Comparison of ENCODE assay signal across 13 cellular contexts in the genomic region with DNA sequence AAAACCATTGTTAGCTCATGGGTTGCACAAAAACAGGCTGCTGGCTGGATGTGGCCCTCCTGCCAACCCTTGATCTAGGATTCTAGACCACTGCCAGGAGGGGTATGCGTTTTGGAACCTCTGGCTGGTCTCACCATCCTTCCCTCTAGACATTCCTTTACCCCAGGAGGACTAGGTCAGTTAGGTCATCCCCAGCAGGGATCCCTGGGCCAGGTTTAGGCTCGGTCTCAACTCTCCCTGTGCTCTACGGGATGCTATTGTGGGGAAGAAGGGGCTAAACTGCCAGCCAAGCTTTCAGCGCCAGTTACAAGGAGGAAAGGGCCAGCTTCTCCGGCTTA. TPM values are rescaled to one million over a fixed set of nuclear protein-coding genes. Genes with fewer than 3 reads are reported as not detected.
DNase-seq lines count a peak whose midpoint lies in the region; ATAC-seq, FAIRE-seq and TF ChIP-seq lines count a peak whose summit lies in the region.
"Had no signal": no experiment of that assay in that cellular context is flagged by ENCODE, and none has a peak within 500 bp of the region (broad histone marks: within the 10 kb centered on the region; RNA-seq: fewer than 3 reads in every experiment).

No MANE protein-coding gene starts in this region.

- POLR2A ChIA-PET in naive thymus-derived CD8-positive, alpha-beta T cell (lab: Charles Lee): interaction anchor here (1.0 to 3.9 kb wide), 3 partner anchors 9 to 24 kb away, joined by 4 to 25 read pairs (median 7); no protein-coding TSS in a partner anchor

- H3K27ac Mint-ChIP-seq in astrocyte (ENCODE audit: unreplicated experiment): no peak overlapping the region
- H3K27ac Mint-ChIP-seq in naive thymus-derived CD8-positive, alpha-beta T cell: peak overlapping the region; percentile 77 to 99 (median 92)

- DNase-seq in astrocyte (ENCODE audit: low read depth): no peak
- no peak for DNase-seq in naive thymus-derived CD8-positive, alpha-beta T cell
- no peak for DNase-seq in esophagus muscularis mucosa (ENCODE audit: extremely low spot score)
- DNase-seq in MV-4-11 (lab: John Stamatoyannopoulos, UW): no peak
- DNase-seq in left colon: no peak
- DNase-seq: DMS153; NCI-H526; stimulated activated CD4-positive, alpha-beta T cell treated with anti-CD3 and anti-CD28 coated beads, Interleukin-2, amount 100 ng/mL, for 24 hours had no signal

- peaks cover 6 to 98% (median 85%) of the 10 kb centered on the region in 11 experiments; a peak in 20 of 22 replicates for H4K20me1 ChIP-seq in BLaER1 treated with 17β-estradiol and CSF1 and Interleukin-3, amounts not matched to agents 10 nM and 100 nM
- peaks cover 37% of the 10 kb centered on the region for H4K20me1 ChIP-seq in astrocyte (ENCODE audit: insufficient read depth, low read length)

- peak overlapping the region in 10 of 11 experiments; percentile 39 to 92 (median 84); a peak in 20 of 22 replicates for H3K27ac ChIP-seq in BLaER1 treated with 17β-estradiol and CSF1 and Interleukin-3, amounts not matched to agents 10 nM and 100 nM
- H3K27ac ChIP-seq in HUES64 (ENCODE audit: low read depth, low read length) (0 out of 2 replicates have a peak overlapping the region, but pooled peaks have one; percentile 28), astrocyte (ENCODE audit: low read depth, low read length) (peak overlapping the region; percentile 33), esophagus muscularis mucosa (replicated peaks in 1 of 4) (peak overlapping the region in 2 of 4 donors; percentile 23 to 52)

- TF ChIP-seq CTCF in astrocyte (IDR thresholded peaks at IDR 0.05; ENCODE audit: insufficient read depth, low read depth, low read length) (no peak), esophagus muscularis mucosa (IDR thresholded peaks at IDR 0.05) (no peak)

- FAIRE-seq in astrocyte (lab: Jason Lieb, UNC): no peak

- H3K27me3 ChIP-seq in BLaER1 treated with 17β-estradiol and CSF1 and Interleukin-3, amounts not matched to agents 10 nM and 100 nM: no peaks in the 10 kb centered on the region
- H3K27me3 ChIP-seq in HUES64 (ENCODE audit: insufficient read depth, low read length) (no peaks in the 10 kb centered on the region), astrocyte (ENCODE audit: insufficient read depth, low read length) (no peaks in the 10 kb centered on the region), esophagus muscularis mucosa (no peaks in the 10 kb centered on the region)
- H3K27me3 ChIP-seq: adrenal gland had no signal

- H3K36me3 Mint-ChIP-seq in astrocyte (ENCODE audit: low read depth, unreplicated experiment): peaks cover 53% of the 10 kb centered on the region
- H3K36me3 Mint-ChIP-seq in naive thymus-derived CD8-positive, alpha-beta T cell: peaks cover 3 to 48% (median 4%) of the 10 kb centered on the region in 3 donors

- H3K36me3 ChIP-seq in BLaER1 treated with 17β-estradiol and CSF1 and Interleukin-3, amounts not matched to agents 10 nM and 100 nM: peaks cover 19 to 68% (median 56%) of the 10 kb centered on the region in 11 experiments
- H3K36me3 ChIP-seq in HUES64 (ENCODE audit: insufficient read depth, low read length): peaks cover 99% of the 10 kb centered on the region
- peaks cover 21% of the 10 kb centered on the region for H3K36me3 ChIP-seq in astrocyte (ENCODE audit: insufficient read depth, low read length)
- H3K36me3 ChIP-seq in esophagus muscularis mucosa: peaks cover 0 to 14% (median 7%) of the 10 kb centered on the region in 4 donors
- H3K36me3 ChIP-seq: adrenal gland had no signal

- no peak overlapping the region for H2AFZ ChIP-seq in astrocyte (ENCODE audit: low read depth, low read length)

- peak overlapping the region in 10 of 11 experiments; percentile 7 to 59 (median 34); a peak in 18 of 22 replicates for H3K9ac ChIP-seq in BLaER1 treated with 17β-estradiol and CSF1 and Interleukin-3, amounts not matched to agents 10 nM and 100 nM
- H3K9ac ChIP-seq in HUES64 (ENCODE audit: low read depth, low read length) (peak overlapping the region; percentile 32; the same call in 1 of the 2 replicates), astrocyte (ENCODE audit: low read length) (no peak overlapping the region)

- H3K9me3 Mint-ChIP-seq in astrocyte (ENCODE audit: unreplicated experiment): no peaks in the 10 kb centered on the region
- H3K9me3 Mint-ChIP-seq in naive thymus-derived CD8-positive, alpha-beta T cell: no peaks in the 10 kb centered on the region

- intact Hi-C loops in esophagus muscularis mucosa (cut with DNase I) (no loop called here), left colon (cut with DNase I, micrococcal nuclease) (no loop called here)

- no peak for TF ChIP-seq POLR2A in esophagus muscularis mucosa (IDR thresholded peaks at IDR 0.05; ENCODE audit: low read depth)

- peak overlapping the region; percentile 89 to 97 (median 93) for H3K4me2 ChIP-seq in BLaER1 treated with 17β-estradiol and CSF1 and Interleukin-3, amounts not matched to agents 10 nM and 100 nM
- peak overlapping the region; percentile 35 for H3K4me2 ChIP-seq in astrocyte (ENCODE audit: low read length)

- H3K9me3 ChIP-seq in BLaER1 treated with 17β-estradiol and CSF1 and Interleukin-3, amounts not matched to agents 10 nM and 100 nM (replicated peaks in 1 of 11): no peaks in the 10 kb centered on the region
- H3K9me3 ChIP-seq in HUES64 (ENCODE audit: insufficient read depth, low read depth, low read length) (no peaks in the 10 kb centered on the region), astrocyte (ENCODE audit: insufficient read depth, low read depth, low read length) (no peaks in the 10 kb centered on the region), esophagus muscularis mucosa (no peaks in the 10 kb centered on the region)
- H3K9me3 ChIP-seq: adrenal gland had no signal

- no peak overlapping the region; a peak in 1 of 20 replicates for H3K4me3 ChIP-seq in BLaER1 treated with 17β-estradiol and CSF1 and Interleukin-3, amounts not matched to agents 10 nM and 100 nM
- H3K4me3 ChIP-seq in HUES64 (ENCODE audit: low read length): no peak overlapping the region
- no peak overlapping the region for H3K4me3 ChIP-seq in astrocyte (ENCODE audit: insufficient read depth, low read depth, low read length)
- H3K4me3 ChIP-seq in esophagus muscularis mucosa: no peak overlapping the region
- H3K4me3 ChIP-seq: adrenal gland, lung had no signal

- no peaks in the 10 kb centered on the region for H3K27me3 Mint-ChIP-seq in astrocyte (ENCODE audit: low read depth, unreplicated experiment)
- H3K27me3 Mint-ChIP-seq in naive thymus-derived CD8-positive, alpha-beta T cell: no peaks in the 10 kb centered on the region

- peaks cover 69% of the 10 kb centered on the region for H3K4me1 Mint-ChIP-seq in astrocyte (ENCODE audit: low read depth, unreplicated experiment)
- H3K4me1 Mint-ChIP-seq in naive thymus-derived CD8-positive, alpha-beta T cell: peaks cover 67 to 99% (median 98%) of the 10 kb centered on the region in 4 donors

- peaks cover 88 to 100% (median 99%) of the 10 kb centered on the region in 10 experiments for H3K4me1 ChIP-seq in BLaER1 treated with 17β-estradiol and CSF1 and Interleukin-3, amounts not matched to agents 10 nM and 100 nM
- H3K4me1 ChIP-seq in HUES64 (ENCODE audit: insufficient read depth, low read length) (peaks cover 33% of the 10 kb centered on the region), astrocyte (ENCODE audit: insufficient read depth, low read length) (peaks cover 37% of the 10 kb centered on the region), esophagus muscularis mucosa (peaks cover 21 to 45% (median 39%) of the 10 kb centered on the region in 4 donors)

- no peak overlapping the region for H3K4me3 Mint-ChIP-seq in astrocyte (ENCODE audit: unreplicated experiment)
- peak overlapping the region in 3 of 10 donors; percentile 12 to 76 (median 38) for H3K4me3 Mint-ChIP-seq in naive thymus-derived CD8-positive, alpha-beta T cell

- WGBS in HUES64: 88% methylated on average over 5 of the region's 5 CpGs
- WGBS in esophagus muscularis mucosa: 95% methylated on average over 3 of the region's 5 CpGs

- TF ChIP-seq EP300 in esophagus muscularis mucosa (IDR thresholded peaks at IDR 0.05): no peak

- no peak for ATAC-seq in naive thymus-derived CD8-positive, alpha-beta T cell
- no peak for ATAC-seq in HG02642 (IDR thresholded peaks at IDR 0.05; ENCODE audit: poor library complexity, unreplicated experiment)
- ATAC-seq in left colon: no peak

- peaks cover 94% of the 10 kb centered on the region for H3K79me2 ChIP-seq in astrocyte (ENCODE audit: insufficient read depth, low read length)

RNA-seq across cellular contexts. Expression of a gene that starts 22.7 kb away (rescaled TPM):
- polyA plus RNA-seq in HUES64 (2013, experiment 1 of 2): 201 TPM
- 227 TPM for polyA plus RNA-seq in HUES64 (2013, experiment 2 of 2)
- total RNA-seq in astrocyte (506 and 521 TPM in 2 replicates), esophagus muscularis mucosa (10 to 100 TPM; 17.4 to 63.6 (median 31.8) TPM), left colon (10 to 100 TPM; 59.0 to 82.7 TPM)
- total RNA-seq in naive thymus-derived CD8-positive, alpha-beta T cell: 10 to 100 TPM; 57.2 to 57.3 TPM
- 10 to 100 TPM; 17.7 to 22.8 (median 22.0) TPM for polyA plus RNA-seq in naive thymus-derived CD8-positive, alpha-beta T cell
